ENCODE assay signal across 8 cellular contexts in genomic region chr4:140153744-140154571, GRCh38. TPM values are rescaled to one million over a fixed set of nuclear protein-coding genes. Genes with fewer than 3 reads are reported as not detected.
DNase-seq lines count a peak whose midpoint lies in the region; ATAC-seq and TF ChIP-seq lines count a peak whose summit lies in the region.

MAML3 (minus strand) TSS chr4:140154184; CDS start chr4:140153327, 857 bp downstream.

- peaks cover 45% of the 10 kb centered on the region for H3K4me1 Mint-ChIP-seq in CD4-positive, alpha-beta T cell (ENCODE audit: low read depth)
- H3K4me1 Mint-ChIP-seq in naive thymus-derived CD8-positive, alpha-beta T cell: peaks cover 10 to 56% (median 33%) of the 10 kb centered on the region in 4 donors

- H3K4me2 ChIP-seq in GM23248 (ENCODE audit: unreplicated experiment) (peak within 1 kb of the TSS; percentile 99), MM.1S (ENCODE audit: low read depth, low read length) (peak within 1 kb of the TSS; percentile 89)

- no peaks in the 10 kb centered on the region for H3K27me3 ChIP-seq in CD4-positive, alpha-beta T cell (ENCODE audit: control insufficient read depth, insufficient read depth, low read length)
- H3K27me3 ChIP-seq in GM23248 (replicated peaks; ENCODE audit: insufficient read depth): no peaks in the 10 kb centered on the region
- peaks cover 19% of the 10 kb centered on the region for H3K27me3 ChIP-seq in MM.1S (replicated peaks; ENCODE audit: insufficient read depth, low read length)
- no peaks in the 10 kb centered on the region for H3K27me3 ChIP-seq in RWPE2 (ENCODE audit: insufficient read depth, poor library complexity, severe bottlenecking)

- peak; percentile 71 to 87 (median 79) for DNase-seq in CD4-positive, alpha-beta T cell
- peak; percentile 99 for DNase-seq in GM23248
- peak; percentile 93 for DNase-seq in MM.1S
- DNase-seq in RWPE2 (ENCODE audit: low spot score): peak; percentile 90
- DNase-seq in activated T-helper 9 cell treated with anti-CD3 and anti-CD28 coated beads, Interleukin-2, amount 50 U/mL, for 16 hours (ENCODE audit: low read depth): peak; percentile 71
- peak; percentile 93 for DNase-seq in fibroblast of peridontal ligament (ENCODE audit: extremely low read depth)
- peak; percentile 71 to 94 (median 84) for DNase-seq in naive thymus-derived CD8-positive, alpha-beta T cell
- peak; percentile 64 to 73 for DNase-seq in stimulated activated CD8-positive, alpha-beta memory T cell treated with anti-CD3 and anti-CD28 coated beads, Interleukin-7, amount 100 ng/mL, for 48 hours (ENCODE audit: extremely low read depth in 1 of 2, low read depth in 1 of 2)

- no peaks in the 10 kb centered on the region for H3K9me3 ChIP-seq in CD4-positive, alpha-beta T cell (ENCODE audit: control insufficient read depth, low read length)
- no peaks in the 10 kb centered on the region for H3K9me3 ChIP-seq in GM23248 (ENCODE audit: low read depth)
- H3K9me3 ChIP-seq in MM.1S (replicated peaks; ENCODE audit: insufficient read depth, low read length): no peaks in the 10 kb centered on the region
- no peaks in the 10 kb centered on the region for H3K9me3 ChIP-seq in RWPE2 (ENCODE audit: severe bottlenecking)

- H3F3A ChIP-seq in GM23248 (ENCODE audit: insufficient read depth) (peaks cover 20% of the 10 kb centered on the region; the same call in 1 of the 2 replicates), MM.1S (ENCODE audit: insufficient read depth, low read length) (peaks cover 57% of the 10 kb centered on the region)

- no peak for TF ChIP-seq CTCF in CD4-positive, alpha-beta T cell (IDR thresholded peaks at IDR 0.05)
- no peak for TF ChIP-seq CTCF in MM.1S (IDR thresholded peaks at IDR 0.05; ENCODE audit: low read length)
- TF ChIP-seq CTCF in RWPE2 (IDR thresholded peaks at IDR 0.05; ENCODE audit: poor library complexity, severe bottlenecking): peak; percentile 14

- POLR2A ChIA-PET in CD4-positive, alpha-beta T cell (lab: Charles Lee): interaction anchor here (1.0 to 5.4 kb wide), 18 partner anchors 10 to 598 kb away, joined by 3 to 58 read pairs (median 7); partner anchors contain the start of genes SCOC and SETD7
- POLR2A ChIA-PET in naive thymus-derived CD8-positive, alpha-beta T cell (lab: Charles Lee): interaction anchor here (0.6 to 5.6 kb wide), 17 partner anchors 8 to 689 kb away, joined by 3 to 76 read pairs (median 5); partner anchors contain the start of gene SCOC

- H2AFZ ChIP-seq in GM23248: peak within 1 kb of the TSS; percentile 99
- H2AFZ ChIP-seq in MM.1S (ENCODE audit: low read length): peak within 1 kb of the TSS; percentile 99

- 1 to 2% methylated on average over 62 to 78 of the region's 78 CpGs for WGBS in GM23248 (ENCODE audit: low coverage in 1 of 2, low lambda C conversion rate in 2 of 2, missing lambda C conversion rate in 2 of 2), 2 experiments

- peak within 1 kb of the TSS; percentile 89 for H3K9ac ChIP-seq in GM23248
- peak within 1 kb of the TSS; percentile 54; the same call in 1 of the 2 replicates for H3K9ac ChIP-seq in MM.1S (ENCODE audit: low read length)

- H3K9me2 ChIP-seq in GM23248 (ENCODE audit: insufficient read depth) (no peaks in the 10 kb centered on the region), MM.1S (replicated peaks; ENCODE audit: insufficient read depth, low read length) (no peaks in the 10 kb centered on the region)

- H3K4me1 ChIP-seq in GM23248 (ENCODE audit: insufficient read depth) (0 out of 2 replicates have a peak, but pooled peaks cover 6% of the 10 kb centered on the region), MM.1S (ENCODE audit: low read length) (peaks cover 29% of the 10 kb centered on the region), RWPE2 (ENCODE audit: insufficient read depth, poor library complexity, severe bottlenecking) (no peaks in the 10 kb centered on the region)

- peak within 1 kb of the TSS; percentile 97 for H3K27ac Mint-ChIP-seq in CD4-positive, alpha-beta T cell
- H3K27ac Mint-ChIP-seq in naive thymus-derived CD8-positive, alpha-beta T cell: peak within 1 kb of the TSS; percentile 87 to 96 (median 91)

- peak within 1 kb of the TSS; percentile 89 for H3K27ac ChIP-seq in CD4-positive, alpha-beta T cell (ENCODE audit: low read depth, low read length)
- H3K27ac ChIP-seq in GM23248 (peak within 1 kb of the TSS; percentile 90), MM.1S (ENCODE audit: low read length) (no peak within 1 kb of the TSS; the same call in 1 of the 2 replicates), RWPE2 (ENCODE audit: poor library complexity, severe bottlenecking) (peak within 1 kb of the TSS; percentile 15)

- H3K4me3 ChIP-seq in GM23248 (peak within 1 kb of the TSS; percentile 99), MM.1S (ENCODE audit: low read length) (peak within 1 kb of the TSS; percentile 94), RWPE2 (ENCODE audit: severe bottlenecking) (peak within 1 kb of the TSS; percentile 70)

- peaks cover 36% of the 10 kb centered on the region for H3K36me3 Mint-ChIP-seq in CD4-positive, alpha-beta T cell (ENCODE audit: low read depth)
- H3K36me3 Mint-ChIP-seq in naive thymus-derived CD8-positive, alpha-beta T cell: peaks cover 0 to 2% (median 0%) of the 10 kb centered on the region in 3 donors

- ATAC-seq in CD4-positive, alpha-beta T cell (ENCODE audit: poor library complexity): peak; percentile 23
- ATAC-seq in RWPE2 (ENCODE audit: low read depth): peak; percentile 34
- ATAC-seq in naive thymus-derived CD8-positive, alpha-beta T cell: peak; percentile 15 to 20

- no peaks in the 10 kb centered on the region for H3K9me3 Mint-ChIP-seq in CD4-positive, alpha-beta T cell
- H3K9me3 Mint-ChIP-seq in naive thymus-derived CD8-positive, alpha-beta T cell: no peaks in the 10 kb centered on the region

- H3K4me3 Mint-ChIP-seq in CD4-positive, alpha-beta T cell: peak within 1 kb of the TSS; percentile 97
- peak within 1 kb of the TSS; percentile 93 to 100 (median 98) for H3K4me3 Mint-ChIP-seq in naive thymus-derived CD8-positive, alpha-beta T cell

- intact Hi-C loops in CD4-positive, alpha-beta T cell (cut with DNase I, micrococcal nuclease): loop anchor here (1.0 to 10.0 kb wide), 12 partner anchors 95 to 1071 kb away; partner anchors contain the start of genes ELMOD2 (in 2 of the 2), NAA15 (in 1 of the 2), NDUFC1 (in 1 of the 2) and RAB33B (in 1 of the 2)

- H3K27me3 Mint-ChIP-seq in CD4-positive, alpha-beta T cell: no peaks in the 10 kb centered on the region
- H3K27me3 Mint-ChIP-seq in naive thymus-derived CD8-positive, alpha-beta T cell: no peaks in the 10 kb centered on the region

- H4K20me1 ChIP-seq in GM23248 (ENCODE audit: insufficient read depth) (no peaks in the 10 kb centered on the region), MM.1S (ENCODE audit: insufficient read depth, low read length) (no peaks in the 10 kb centered on the region)

- peaks cover 5% of the 10 kb centered on the region for H3K79me2 ChIP-seq in GM23248 (ENCODE audit: insufficient read depth)
- no peaks in the 10 kb centered on the region for H3K79me2 ChIP-seq in MM.1S (ENCODE audit: low read length)

- CTCF ChIA-PET in CD4-positive, alpha-beta T cell (lab: Charles Lee): interaction anchor here (1.3 to 3.8 kb wide), 2 partner anchors 82 to 99 kb away, joined by 3 to 11 read pairs; no protein-coding TSS in a partner anchor

- in situ Hi-C loops in GM23248 (cut with MboI): loop anchor here (10.0 kb wide), 3 partner anchors 99 to 419 kb away; no protein-coding TSS in a partner anchor

- H3K36me3 ChIP-seq in GM23248 (ENCODE audit: low read depth): no peaks in the 10 kb centered on the region
- no peaks in the 10 kb centered on the region for H3K36me3 ChIP-seq in MM.1S (replicated peaks; ENCODE audit: insufficient read depth, low read length)
- H3K36me3 ChIP-seq in RWPE2 (ENCODE audit: low read depth): no peaks in the 10 kb centered on the region

RNA-seq across cellular contexts. Expression of gene MAML3, which starts in this region (rescaled TPM):
- total RNA-seq in CD4-positive, alpha-beta T cell: 1 to 10 TPM; 2.5 to 2.9 TPM
- 1.5 and 1.9 TPM in 2 replicates for total RNA-seq in GM23248 (2014; rRNA removed; shearing (Covaris generic))
- polyA plus RNA-seq in GM23248 (2016; fragmentation: Nextera tagmentation; extraction: Ambion mirVana): 0.61 and 0.96 TPM in 2 replicates
- total RNA-seq in naive thymus-derived CD8-positive, alpha-beta T cell: 1 to 10 TPM; 4.9 to 5.3 TPM
- polyA plus RNA-seq in naive thymus-derived CD8-positive, alpha-beta T cell: 1 to 10 TPM in 2 of 3 donors, under 1 TPM in 1; 0.51 to 1.6 (median 1.4) TPM
